ENCODE assay signal across 18 cellular contexts in genomic region chr9:130745210-130745800, GRCh38. TPM values are rescaled to one million over a fixed set of nuclear protein-coding genes. Genes with fewer than 3 reads are reported as not detected.
DNase-seq lines count a peak whose midpoint lies in the region; ATAC-seq and TF ChIP-seq lines count a peak whose summit lies in the region.
"Had no signal": no experiment of that assay in that cellular context is flagged by ENCODE, and none has a peak within 500 bp of the region (broad histone marks: within the 10 kb centered on the region; RNA-seq: fewer than 3 reads in every experiment).

No MANE protein-coding gene starts in this region.

- TF ChIP-seq CTCF in SK-N-SH (IDR thresholded peaks at IDR 0.05) (no peak), choroid plexus epithelial cell (conservative IDR thresholded peaks at IDR 0.05; ENCODE audit: low read depth, low read length) (no peak), parathyroid adenoma (IDR thresholded peaks at IDR 0.05) (no peak)

- no peaks in the 10 kb centered on the region for H3K9me3 Mint-ChIP-seq in stimulated activated naive CD8-positive, alpha-beta T cell treated with anti-CD3 and anti-CD28 coated beads, Interleukin-15, amount 100 ng/mL, for 72 hours

- no peaks in the 10 kb centered on the region for H3K9me3 ChIP-seq in HUES48 (ENCODE audit: control insufficient read depth, insufficient read depth, low read length)
- H3K9me3 ChIP-seq in SK-N-SH: no peaks in the 10 kb centered on the region
- no peaks in the 10 kb centered on the region for H3K9me3 ChIP-seq in parathyroid adenoma (ENCODE audit: control insufficient read depth, low read length)
- H3K9me3 ChIP-seq: HAP-1 had no signal

- no peak overlapping the region for H3K27ac Mint-ChIP-seq in stimulated activated naive CD8-positive, alpha-beta T cell treated with anti-CD3 and anti-CD28 coated beads, Interleukin-15, amount 100 ng/mL, for 72 hours
- H3K27ac Mint-ChIP-seq: CD4-positive, CD25-positive, alpha-beta regulatory T cell had no signal

- H3K36me3 ChIP-seq in HUES48 (ENCODE audit: control insufficient read depth, insufficient read depth, low read length): 0 out of 2 replicates have a peak, but pooled peaks cover 2% of the 10 kb centered on the region
- H3K36me3 ChIP-seq in SK-N-SH (replicated peaks in 1 of 2; ENCODE audit: control insufficient read depth in 1 of 2, insufficient read depth in 2 of 2, low read length in 1 of 2): no peaks in the 10 kb centered on the region
- no peaks in the 10 kb centered on the region for H3K36me3 ChIP-seq in parathyroid adenoma (ENCODE audit: control insufficient read depth, insufficient read depth, low read length)
- H3K36me3 ChIP-seq: HAP-1 had no signal

- no peaks in the 10 kb centered on the region for H3K27me3 Mint-ChIP-seq in stimulated activated naive CD8-positive, alpha-beta T cell treated with anti-CD3 and anti-CD28 coated beads, Interleukin-15, amount 100 ng/mL, for 72 hours
- H3K27me3 Mint-ChIP-seq: CD4-positive, CD25-positive, alpha-beta regulatory T cell had no signal

- peak overlapping the region; percentile 87 for H3K27ac ChIP-seq in HUES48 (ENCODE audit: low read depth, low read length)
- peak overlapping the region in 1 of 2 experiments; percentile 59; a peak in 2 of 4 replicates for H3K27ac ChIP-seq in SK-N-SH (ENCODE audit: low read depth in 2 of 2, low read length in 1 of 2)
- H3K27ac ChIP-seq in parathyroid adenoma: peak overlapping the region; percentile 4
- H3K27ac ChIP-seq: RWPE1 had no signal

- H3F3A ChIP-seq in SK-N-SH (replicated peaks; ENCODE audit: insufficient read depth): peaks cover 8% of the 10 kb centered on the region

- H2AFZ ChIP-seq in SK-N-SH (ENCODE audit: low read depth) (no peak overlapping the region), parathyroid adenoma (no peak overlapping the region)

- H3K4me3 ChIP-seq in HUES48 (ENCODE audit: low read depth, low read length): no peak overlapping the region
- no peak overlapping the region for H3K4me3 ChIP-seq in SK-N-SH (ENCODE audit: low read depth in 2 of 2, low read length in 1 of 2)
- no peak overlapping the region for H3K4me3 ChIP-seq in choroid plexus epithelial cell (ENCODE audit: low read depth, low read length)
- no peak overlapping the region for H3K4me3 ChIP-seq in parathyroid adenoma (ENCODE audit: low read depth, low read length)
- H3K4me3 ChIP-seq: HAP-1 had no signal

- H3K4me2 ChIP-seq in SK-N-SH (no peak overlapping the region), parathyroid adenoma (ENCODE audit: low read length) (peak overlapping the region; percentile 44)

- H3K4me1 ChIP-seq in HUES48 (ENCODE audit: control insufficient read depth, insufficient read depth, low read length): peaks cover 7% of the 10 kb centered on the region; the same call in 1 of the 2 replicates
- H3K4me1 ChIP-seq in SK-N-SH (ENCODE audit: control insufficient read depth in 1 of 2, insufficient read depth in 2 of 2, low read depth in 1 of 2, low read length in 1 of 2): peaks cover 4 to 8% of the 10 kb centered on the region in 2 experiments; a peak in 2 of 4 replicates
- H3K4me1 ChIP-seq in parathyroid adenoma: no peaks in the 10 kb centered on the region

- H3K4me3 Mint-ChIP-seq in stimulated activated naive CD8-positive, alpha-beta T cell treated with anti-CD3 and anti-CD28 coated beads, Interleukin-15, amount 100 ng/mL, for 72 hours: no peak overlapping the region
- H3K4me3 Mint-ChIP-seq: CD4-positive, CD25-positive, alpha-beta regulatory T cell had no signal

- H4K20me1 ChIP-seq in SK-N-SH (ENCODE audit: insufficient read depth): no peaks in the 10 kb centered on the region

- WGBS in SK-N-SH (ENCODE audit: low lambda C conversion rate): 97% methylated on average over 5 of the region's 5 CpGs

- no peaks in the 10 kb centered on the region for H3K9me2 ChIP-seq in SK-N-SH

- POLR2A ChIA-PET in SK-N-SH (lab: Yijun Ruan, JAX): no interaction called here

- no peak for TF ChIP-seq EP300 in SK-N-SH (IDR thresholded peaks at IDR 0.05; ENCODE audit: borderline replicate concordance in 1 of 2, low read depth in 1 of 2, low read length in 1 of 2)

- H3K9ac ChIP-seq in HUES48 (ENCODE audit: low read depth, low read length) (no peak overlapping the region), SK-N-SH (peak overlapping the region; percentile 18; the same call in 1 of the 2 replicates), parathyroid adenoma (no peak overlapping the region)

- no peak for DNase-seq in SK-N-SH
- peak; percentile 70 for DNase-seq in choroid plexus epithelial cell (ENCODE audit: low read depth)
- DNase-seq in stimulated activated naive CD8-positive, alpha-beta T cell treated with anti-CD3 and anti-CD28 coated beads, Interleukin-15, amount 100 ng/mL, for 72 hours: no peak
- DNase-seq: ACHN; AML-193; CD4-positive, CD25-positive, alpha-beta regulatory T cell; NCI-H1436; NCI-H2081 treated with DMSO at 0.1 percent for 48 hours; NCI-H510A; NCI-H82; PC-3; SW 1271 had no signal

- H3K27me3 ChIP-seq in HUES48 (ENCODE audit: control insufficient read depth, insufficient read depth, low read length): no peaks in the 10 kb centered on the region
- no peaks in the 10 kb centered on the region for H3K27me3 ChIP-seq in SK-N-SH (ENCODE audit: insufficient read depth)
- H3K27me3 ChIP-seq in parathyroid adenoma (ENCODE audit: control insufficient read depth, insufficient read depth, low read length): no peaks in the 10 kb centered on the region

- H3K79me2 ChIP-seq in SK-N-SH (ENCODE audit: insufficient read depth): peaks cover 75% of the 10 kb centered on the region; the same call in 1 of the 2 replicates
- peaks cover 31% of the 10 kb centered on the region for H3K79me2 ChIP-seq in parathyroid adenoma

- CTCF ChIA-PET in SK-N-SH (lab: Yijun Ruan, JAX): no interaction called here

- ATAC-seq in GM21723 (IDR thresholded peaks at IDR 0.05; ENCODE audit: unreplicated experiment) (no peak), GM19463 (IDR thresholded peaks at IDR 0.05; ENCODE audit: unreplicated experiment) (no peak)
- ATAC-seq in stimulated activated naive CD8-positive, alpha-beta T cell treated with anti-CD3 and anti-CD28 coated beads, Interleukin-15, amount 100 ng/mL, for 72 hours: no peak
- ATAC-seq: PC-3 had no signal

- no peak for TF ChIP-seq RAD21 in SK-N-SH (IDR thresholded peaks at IDR 0.05; ENCODE audit: low read length)

- H3K4me1 Mint-ChIP-seq in stimulated activated naive CD8-positive, alpha-beta T cell treated with anti-CD3 and anti-CD28 coated beads, Interleukin-15, amount 100 ng/mL, for 72 hours: peaks cover 37% of the 10 kb centered on the region

TF ChIP-seq in SK-N-SH, 30 proteins besides CTCF, POLR2A, EP300 and RAD21:
- TF ChIP-seq ZBTB33 (IDR thresholded peaks at IDR 0.05; ENCODE audit: borderline replicate concordance, low read depth) (no peak), ELF1 (IDR thresholded peaks at IDR 0.05) (no peak), MEF2A (IDR thresholded peaks at IDR 0.05; ENCODE audit: borderline replicate concordance, low read depth) (no peak), IRF3 (IDR thresholded peaks at IDR 0.05; ENCODE audit: low read depth, low read length) (no peak), RCOR1 (IDR thresholded peaks at IDR 0.05; ENCODE audit: low read length) (no peak), GABPA (IDR thresholded peaks at IDR 0.05; ENCODE audit: low read depth) (no peak), FOSL2 (IDR thresholded peaks at IDR 0.05; ENCODE audit: borderline replicate concordance, low read depth) (no peak), NFIC (IDR thresholded peaks at IDR 0.05; ENCODE audit: borderline replicate concordance) (no peak), NRF1 (IDR thresholded peaks at IDR 0.05; ENCODE audit: low read depth, low read length) (no peak)

RNA-seq across cellular contexts. Expression of gene EXOSC2, which starts 51.7 kb away (rescaled TPM):
- 28.7 and 36.8 TPM in 2 replicates for polyA plus RNA-seq in SK-N-SH (2012; rRNA removed)
- polyA plus RNA-seq in SK-N-SH (2012; cell fraction: cytosol; rRNA removed): 30.8 and 32.4 TPM in 2 replicates
- polyA plus RNA-seq in SK-N-SH (2012; cell fraction: nucleus; rRNA removed): 46.6 and 64.0 TPM in 2 replicates
